ENCODE assay signal across 1 cellular context in genomic region chr12:53053223-53054111, GRCh38.
A peak's percentile ranks its signal among the peaks of the same experiment; 100 is the strongest.
TF ChIP-seq lines count a peak whose summit lies in the region.

No MANE protein-coding gene starts in this region.

TF ChIP-seq in HepG2, 621 proteins besides CTCF, POLR2A, EP300 and RAD21 (continued from another document and continues in another):
- TF ChIP-seq ATF6 (CRISPR knock-in tag; conservative IDR thresholded peaks at IDR 0.05) (no peak), ZBTB26 (CRISPR knock-in tag; IDR thresholded peaks at IDR 0.05; ENCODE audit: borderline replicate concordance) (0 out of 2 replicates have a peak, but pooled peaks have one; percentile 25), HBP1 (CRISPR knock-in tag; IDR thresholded peaks at IDR 0.05; ENCODE audit: low read depth) (no peak), RNF219 (CRISPR knock-in tag; IDR thresholded peaks at IDR 0.05) (no peak), FOSL2 (CRISPR knock-in tag; IDR thresholded peaks at IDR 0.05) (peak; percentile 72), TAF15 (IDR thresholded peaks at IDR 0.05; ENCODE audit: low read depth, low read length, poor library complexity, severe bottlenecking) (no peak), NRL (CRISPR knock-in tag; IDR thresholded peaks at IDR 0.05; ENCODE audit: borderline replicate concordance) (no peak), TARDBP (CRISPR knock-in tag; IDR thresholded peaks at IDR 0.05) (peak; percentile 59; the same call in 1 of the 2 replicates), ZNF414 (CRISPR knock-in tag; IDR thresholded peaks at IDR 0.05) (peak; percentile 4; the same call in 1 of the 2 replicates), MXD4 (CRISPR knock-in tag; IDR thresholded peaks at IDR 0.05) (no peak), ARNTL (CRISPR knock-in tag; IDR thresholded peaks at IDR 0.05) (no peak), BRCA1 (CRISPR knock-in tag; IDR thresholded peaks at IDR 0.05) (no peak), DNMT1 (CRISPR knock-in tag; IDR thresholded peaks at IDR 0.05) (no peak), ZSCAN31 (CRISPR knock-in tag; IDR thresholded peaks at IDR 0.05; ENCODE audit: low read depth) (no peak), NR2F1 (CRISPR knock-in tag; IDR thresholded peaks at IDR 0.05) (0 out of 4 replicates have a peak, but pooled peaks of 1 of the 2 experiments have one; percentile 21), CHCHD3 (CRISPR knock-in tag; IDR thresholded peaks at IDR 0.05) (no peak), REL (CRISPR knock-in tag; conservative IDR thresholded peaks at IDR 0.05) (no peak), ZNF678 (CRISPR knock-in tag; IDR thresholded peaks at IDR 0.05) (no peak), ZFP1 (CRISPR knock-in tag; IDR thresholded peaks at IDR 0.05) (0 out of 2 replicates have a peak, but pooled peaks have one; percentile 47), ZBTB20 (CRISPR knock-in tag; IDR thresholded peaks at IDR 0.05; ENCODE audit: borderline replicate concordance, low read depth) (no peak), ARID4A (CRISPR knock-in tag; IDR thresholded peaks at IDR 0.05; ENCODE audit: borderline replicate concordance) (peak; percentile 36; the same call in 1 of the 2 replicates), ELF1 (CRISPR knock-in tag; IDR thresholded peaks at IDR 0.05) (peak; percentile 41; the same call in 1 of the 2 replicates), TOPORS (CRISPR knock-in tag; IDR thresholded peaks at IDR 0.05) (no peak), CBX5 (CRISPR knock-in tag; IDR thresholded peaks at IDR 0.05; ENCODE audit: borderline replicate concordance) (peak; percentile 61; the same call in 1 of the 2 replicates), HNRNPUL1 (IDR thresholded peaks at IDR 0.05; ENCODE audit: low read depth, low read length) (no peak), ZNF331 (CRISPR knock-in tag; IDR thresholded peaks at IDR 0.05) (0 out of 2 replicates have a peak, but pooled peaks have one; percentile 48), ZNF34 (CRISPR knock-in tag; IDR thresholded peaks at IDR 0.05; ENCODE audit: borderline replicate concordance) (no peak), FLYWCH1 (CRISPR knock-in tag; IDR thresholded peaks at IDR 0.05) (no peak), ZNF720 (CRISPR knock-in tag; IDR thresholded peaks at IDR 0.05) (no peak), MAFF (IDR thresholded peaks at IDR 0.05; ENCODE audit: low read depth, low read length) (no peak), KAT8 (CRISPR knock-in tag; IDR thresholded peaks at IDR 0.05) (peak; percentile 40; the same call in 1 of the 2 replicates)
- TF ChIP-seq, protein P1, sequence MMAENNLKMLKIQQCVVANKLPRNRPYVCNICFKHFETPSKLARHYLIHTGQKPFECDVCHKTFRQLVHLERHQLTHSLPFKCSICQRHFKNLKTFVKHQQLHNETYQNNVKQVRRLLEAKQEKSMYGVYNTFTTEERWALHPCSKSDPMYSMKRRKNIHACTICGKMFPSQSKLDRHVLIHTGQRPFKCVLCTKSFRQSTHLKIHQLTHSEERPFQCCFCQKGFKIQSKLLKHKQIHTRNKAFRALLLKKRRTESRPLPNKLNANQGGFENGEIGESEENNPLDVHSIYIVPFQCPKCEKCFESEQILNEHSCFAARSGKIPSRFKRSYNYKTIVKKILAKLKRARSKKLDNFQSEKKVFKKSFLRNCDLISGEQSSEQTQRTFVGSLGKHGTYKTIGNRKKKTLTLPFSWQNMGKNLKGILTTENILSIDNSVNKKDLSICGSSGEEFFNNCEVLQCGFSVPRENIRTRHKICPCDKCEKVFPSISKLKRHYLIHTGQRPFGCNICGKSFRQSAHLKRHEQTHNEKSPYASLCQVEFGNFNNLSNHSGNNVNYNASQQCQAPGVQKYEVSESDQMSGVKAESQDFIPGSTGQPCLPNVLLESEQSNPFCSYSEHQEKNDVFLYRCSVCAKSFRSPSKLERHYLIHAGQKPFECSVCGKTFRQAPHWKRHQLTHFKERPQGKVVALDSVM (CRISPR knock-in tag; IDR thresholded peaks at IDR 0.05) = 0 out of 2 replicates have a peak, but pooled peaks have one; percentile 25
- TF ChIP-seq, protein P2, sequence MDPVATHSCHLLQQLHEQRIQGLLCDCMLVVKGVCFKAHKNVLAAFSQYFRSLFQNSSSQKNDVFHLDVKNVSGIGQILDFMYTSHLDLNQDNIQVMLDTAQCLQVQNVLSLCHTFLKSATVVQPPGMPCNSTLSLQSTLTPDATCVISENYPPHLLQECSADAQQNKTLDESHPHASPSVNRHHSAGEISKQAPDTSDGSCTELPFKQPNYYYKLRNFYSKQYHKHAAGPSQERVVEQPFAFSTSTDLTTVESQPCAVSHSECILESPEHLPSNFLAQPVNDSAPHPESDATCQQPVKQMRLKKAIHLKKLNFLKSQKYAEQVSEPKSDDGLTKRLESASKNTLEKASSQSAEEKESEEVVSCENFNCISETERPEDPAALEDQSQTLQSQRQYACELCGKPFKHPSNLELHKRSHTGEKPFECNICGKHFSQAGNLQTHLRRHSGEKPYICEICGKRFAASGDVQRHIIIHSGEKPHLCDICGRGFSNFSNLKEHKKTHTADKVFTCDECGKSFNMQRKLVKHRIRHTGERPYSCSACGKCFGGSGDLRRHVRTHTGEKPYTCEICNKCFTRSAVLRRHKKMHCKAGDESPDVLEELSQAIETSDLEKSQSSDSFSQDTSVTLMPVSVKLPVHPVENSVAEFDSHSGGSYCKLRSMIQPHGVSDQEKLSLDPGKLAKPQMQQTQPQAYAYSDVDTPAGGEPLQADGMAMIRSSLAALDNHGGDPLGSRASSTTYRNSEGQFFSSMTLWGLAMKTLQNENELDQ (CRISPR knock-in tag; IDR thresholded peaks at IDR 0.05; ENCODE audit: borderline replicate concordance) = no peak
- TF ChIP-seq, protein P3, sequence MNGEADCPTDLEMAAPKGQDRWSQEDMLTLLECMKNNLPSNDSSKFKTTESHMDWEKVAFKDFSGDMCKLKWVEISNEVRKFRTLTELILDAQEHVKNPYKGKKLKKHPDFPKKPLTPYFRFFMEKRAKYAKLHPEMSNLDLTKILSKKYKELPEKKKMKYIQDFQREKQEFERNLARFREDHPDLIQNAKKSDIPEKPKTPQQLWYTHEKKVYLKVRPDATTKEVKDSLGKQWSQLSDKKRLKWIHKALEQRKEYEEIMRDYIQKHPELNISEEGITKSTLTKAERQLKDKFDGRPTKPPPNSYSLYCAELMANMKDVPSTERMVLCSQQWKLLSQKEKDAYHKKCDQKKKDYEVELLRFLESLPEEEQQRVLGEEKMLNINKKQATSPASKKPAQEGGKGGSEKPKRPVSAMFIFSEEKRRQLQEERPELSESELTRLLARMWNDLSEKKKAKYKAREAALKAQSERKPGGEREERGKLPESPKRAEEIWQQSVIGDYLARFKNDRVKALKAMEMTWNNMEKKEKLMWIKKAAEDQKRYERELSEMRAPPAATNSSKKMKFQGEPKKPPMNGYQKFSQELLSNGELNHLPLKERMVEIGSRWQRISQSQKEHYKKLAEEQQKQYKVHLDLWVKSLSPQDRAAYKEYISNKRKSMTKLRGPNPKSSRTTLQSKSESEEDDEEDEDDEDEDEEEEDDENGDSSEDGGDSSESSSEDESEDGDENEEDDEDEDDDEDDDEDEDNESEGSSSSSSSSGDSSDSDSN (CRISPR knock-in tag; IDR thresholded peaks at IDR 0.05) = no peak
- TF ChIP-seq, protein P4, sequence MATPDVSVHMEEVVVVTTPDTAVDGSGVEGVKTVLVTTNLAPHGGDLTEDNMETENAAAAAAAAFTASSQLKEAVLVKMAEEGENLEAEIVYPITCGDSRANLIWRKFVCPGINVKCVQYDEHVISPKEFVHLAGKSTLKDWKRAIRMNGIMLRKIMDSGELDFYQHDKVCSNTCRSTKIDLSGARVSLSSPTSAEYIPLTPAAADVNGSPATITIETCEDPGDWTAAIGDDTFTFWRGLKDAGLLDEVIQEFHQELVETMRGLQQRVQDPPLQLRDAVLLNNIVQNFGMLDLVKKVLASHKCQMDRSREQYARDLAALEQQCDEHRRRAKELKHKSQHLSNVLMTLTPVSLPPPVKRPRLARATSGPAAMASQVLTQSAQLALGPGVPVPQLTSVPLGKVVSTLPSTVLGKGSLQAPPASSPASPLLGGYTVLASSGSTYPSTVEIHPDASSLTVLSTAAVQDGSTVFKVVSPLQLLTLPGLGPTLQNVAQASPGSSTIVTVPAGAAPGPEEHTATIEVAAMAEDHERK (CRISPR knock-in tag; IDR thresholded peaks at IDR 0.05; ENCODE audit: low read depth) = no peak
- TF ChIP-seq, protein P5, sequence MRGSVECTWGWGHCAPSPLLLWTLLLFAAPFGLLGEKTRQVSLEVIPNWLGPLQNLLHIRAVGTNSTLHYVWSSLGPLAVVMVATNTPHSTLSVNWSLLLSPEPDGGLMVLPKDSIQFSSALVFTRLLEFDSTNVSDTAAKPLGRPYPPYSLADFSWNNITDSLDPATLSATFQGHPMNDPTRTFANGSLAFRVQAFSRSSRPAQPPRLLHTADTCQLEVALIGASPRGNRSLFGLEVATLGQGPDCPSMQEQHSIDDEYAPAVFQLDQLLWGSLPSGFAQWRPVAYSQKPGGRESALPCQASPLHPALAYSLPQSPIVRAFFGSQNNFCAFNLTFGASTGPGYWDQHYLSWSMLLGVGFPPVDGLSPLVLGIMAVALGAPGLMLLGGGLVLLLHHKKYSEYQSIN (CRISPR knock-in tag; IDR thresholded peaks at IDR 0.05; ENCODE audit: borderline replicate concordance) = no peak
